Comparison of ENCODE assay signal across 13 cellular contexts in genomic region chr7:157673573-157673972, GRCh38.
"Had no signal": no experiment of that assay in that cellular context is flagged by ENCODE, and none has a peak within 500 bp of the region (broad histone marks: within the 10 kb centered on the region; RNA-seq: fewer than 3 reads in every experiment).

No MANE protein-coding gene starts in this region.

- H3K9me3 Mint-ChIP-seq: effector memory CD8-positive, alpha-beta T cell; naive thymus-derived CD8-positive, alpha-beta T cell; T-helper 1 cell treated with Interleukin-12 subunit alpha and Interleukin-12 subunit beta and Interleukin-4 antibody, amounts not matched to agents 30 μg/mL and 1 μg/mL, for 36 hours had no signal

- H2AFZ ChIP-seq: hepatocyte had no signal

- H3K4me2 ChIP-seq: hepatocyte had no signal

- DNase-seq: activated CD4-positive, alpha-beta T cell treated with anti-CD3 and anti-CD28 coated beads for 1 hour; activated gamma-delta T cell; dermis blood vessel endothelial cell; effector memory CD8-positive, alpha-beta T cell; mesendoderm; naive thymus-derived CD8-positive, alpha-beta T cell; retina; stimulated activated CD4-positive, alpha-beta T cell treated with anti-CD3 and anti-CD28 coated beads, Interleukin-2, amount 100 ng/mL, for 24 hours; stimulated activated naive CD4-positive, alpha-beta T cell treated with Interleukin-2 at 50 U/mL for 16 hours; trophoblast cell had no signal

- H3K36me3 Mint-ChIP-seq: activated naive CD8-positive, alpha-beta T cell had no signal

- H3K4me3 ChIP-seq: hepatocyte had no signal

- H3K4me3 Mint-ChIP-seq: activated naive CD8-positive, alpha-beta T cell; effector memory CD8-positive, alpha-beta T cell; naive thymus-derived CD8-positive, alpha-beta T cell; T-helper 1 cell treated with Interleukin-12 subunit alpha and Interleukin-12 subunit beta and Interleukin-4 antibody, amounts not matched to agents 30 μg/mL and 1 μg/mL, for 36 hours had no signal

- ATAC-seq: effector memory CD8-positive, alpha-beta T cell; naive thymus-derived CD8-positive, alpha-beta T cell had no signal

- H3K27ac ChIP-seq: hepatocyte had no signal

- H3K27ac Mint-ChIP-seq: activated naive CD8-positive, alpha-beta T cell; effector memory CD8-positive, alpha-beta T cell; T-helper 1 cell treated with Interleukin-12 subunit alpha and Interleukin-12 subunit beta and Interleukin-4 antibody, amounts not matched to agents 30 μg/mL and 1 μg/mL, for 36 hours had no signal

- H3K79me2 ChIP-seq: hepatocyte had no signal
